8 cellular contexts compared by ENCODE assay signal in genomic region chr14:105087308-105087962, GRCh38. TPM values are rescaled to one million over a fixed set of nuclear protein-coding genes. Genes with fewer than 3 reads are reported as not detected.
DNase-seq lines count a peak whose midpoint lies in the region; ATAC-seq and TF ChIP-seq lines count a peak whose summit lies in the region.

No MANE protein-coding gene starts in this region.

- intact Hi-C loops in heart right ventricle (cut with DNase I), result loop anchor here in 3 of 10 donors (2.0 to 5.0 kb wide), 3 partner anchors 29 to 111 kb away; partner anchors contain the start of gene AHNAK2 (in 1 of the 3)
- intact Hi-C loops in psoas muscle (cut with DNase I), result loop anchor here (5.0 kb wide), 2 partner anchors 180 to 270 kb away; no protein-coding TSS in a partner anchor

- H3K27ac ChIP-seq in heart right ventricle (peak overlapping the region in 7 of 10 donors; percentile 9 to 78 (median 40)), psoas muscle (no peak overlapping the region)

- POLR2A ChIA-PET in GM10248 (lab: Yijun Ruan, JAX), result interaction anchor here (1.0 to 1.9 kb wide), 2 partner anchors 13 to 22 kb away, joined by 4 to 5 read pairs; partner anchors contain the start of gene GPR132

- peak; percentile 7 for ATAC-seq in HG03139 (IDR thresholded peaks at IDR 0.05; ENCODE audit: unreplicated experiment)
- peak; percentile 21 to 28 for ATAC-seq in activated T-cell treated with anti-CD3 and anti-CD28 coated beads, Interleukin-2, amount 50 U/mL, for 72 hours (replicated peaks in 1 of 2)
- peak in 3 of 8 donors; percentile 4 to 32 (median 13) for ATAC-seq in heart right ventricle
- peak in 1 of 4 donors; percentile 7 for ATAC-seq in psoas muscle

- TF ChIP-seq CTCF in GM10248 (IDR thresholded peaks at IDR 0.05; ENCODE audit: control extremely low read depth, extremely low read depth, low read depth, missing control alignments), result no peak
- TF ChIP-seq CTCF in heart right ventricle (IDR thresholded peaks at IDR 0.05), result no peak
- no peak for TF ChIP-seq CTCF in psoas muscle (IDR thresholded peaks at IDR 0.05)

- H3K27me3 ChIP-seq in heart right ventricle (peaks cover 0 to 30% (median 6%) of the 10 kb centered on the region in 7 donors), psoas muscle (ENCODE audit: insufficient read depth in 3 of 3, low read length in 2 of 3) (peaks cover 0 to 35% (median 9%) of the 10 kb centered on the region in 3 donors)

- H3K36me3 ChIP-seq in heart right ventricle (no peaks in the 10 kb centered on the region), psoas muscle (ENCODE audit: insufficient read depth in 1 of 2, low read depth in 1 of 2) (no peaks in the 10 kb centered on the region)

- H3K4me1 ChIP-seq in heart right ventricle (peaks cover 16 to 54% (median 44%) of the 10 kb centered on the region in 9 donors), psoas muscle (no peaks in the 10 kb centered on the region)

- H3K4me3 Mint-ChIP-seq in activated T-cell treated with anti-CD3 and anti-CD28 coated beads, Interleukin-2, amount 50 U/mL, for 72 hours, result peak overlapping the region; percentile 83 to 88

- H3K4me3 ChIP-seq in heart right ventricle (peak overlapping the region in 9 of 10 donors; percentile 42 to 62 (median 54)), psoas muscle (peak overlapping the region; percentile 57)

- H3K36me3 Mint-ChIP-seq in activated T-cell treated with anti-CD3 and anti-CD28 coated beads, Interleukin-2, amount 50 U/mL, for 72 hours (ENCODE audit: insufficient read depth in 2 of 2), result no peaks in the 10 kb centered on the region

- 3 to 7% methylated on average over 47 to 60 of the region's 60 CpGs for WGBS in heart right ventricle, 2 donors
- 3 to 6% (median 4%) methylated on average over 26 to 60 of the region's 60 CpGs for whole genome bisulfite sequencing in psoas muscle, 3 donors

- DNase-seq in GM10248 (ENCODE audit: extremely low spot score), result peak; percentile 70
- DNase-seq in activated T-cell treated with anti-CD3 and anti-CD28 coated beads, Interleukin-2, amount 50 U/mL, for 72 hours, result peak; percentile 44 to 59
- peak in 1 of 2 donors; percentile 59 for DNase-seq in heart right ventricle
- no peak for DNase-seq in psoas muscle
- no peak for DNase-seq in globus pallidus (ENCODE audit: low spot score)
- DNase-seq in hippocampal formation (lab: John Stamatoyannopoulos, UW), result no peak
- no peak for DNase-seq in activated effector memory CD4-positive, alpha-beta T cell treated with Interleukin-2 at 50 U/mL for 16 hours

- peaks cover 15% of the 10 kb centered on the region for H3K4me1 Mint-ChIP-seq in activated T-cell treated with anti-CD3 and anti-CD28 coated beads, Interleukin-2, amount 50 U/mL, for 72 hours (ENCODE audit: low read depth)

- CTCF ChIA-PET in GM10248 (lab: Yijun Ruan, JAX), result interaction anchor here (0.6 to 8.8 kb wide), 14 partner anchors 7 to 113 kb away, joined by 3 to 140 read pairs (median 5); partner anchors contain the start of genes CDCA4 and GPR132

- no peaks in the 10 kb centered on the region for H3K9me3 Mint-ChIP-seq in activated T-cell treated with anti-CD3 and anti-CD28 coated beads, Interleukin-2, amount 50 U/mL, for 72 hours

- H3K27me3 Mint-ChIP-seq in activated T-cell treated with anti-CD3 and anti-CD28 coated beads, Interleukin-2, amount 50 U/mL, for 72 hours (ENCODE audit: low read depth), result peaks cover 13% of the 10 kb centered on the region

- H3K27ac Mint-ChIP-seq in activated T-cell treated with anti-CD3 and anti-CD28 coated beads, Interleukin-2, amount 50 U/mL, for 72 hours, result no peak overlapping the region

- H3K9me3 ChIP-seq in heart right ventricle (no peaks in the 10 kb centered on the region), psoas muscle (no peaks in the 10 kb centered on the region)

RNA-seq across cellular contexts. Expression of gene GPR132, which starts 22.2 kb away (rescaled TPM):
- 10 to 100 TPM; 38.2 to 49.6 TPM for total RNA-seq in activated T-cell treated with anti-CD3 and anti-CD28 coated beads, Interleukin-2, amount 50 U/mL, for 72 hours
- total RNA-seq in heart right ventricle (1 to 10 TPM in 2 of 10 donors, under 1 TPM in 8; 0.19 to 4.1 (median 0.82) TPM), psoas muscle (under 1 TPM; 0.34 to 0.60 (median 0.41) TPM)
- polyA plus RNA-seq in heart right ventricle (under 1 TPM; 0.35 to 0.88 TPM), psoas muscle (under 1 TPM; 0.08 to 0.14 (median 0.13) TPM)

Comparison
In these comparisons a context has a peak if more than half of its experiments do, and no peak if none do; other contexts are left out.
1. DNase-seq: peak in GM10248 (single experiment) and activated T-cell treated with anti-CD3 and anti-CD28 coated beads, Interleukin-2, amount 50 U/mL, for 72 hours (2 of 2); none in psoas muscle (0 of 2), globus pallidus (single experiment), hippocampal formation (0 of 2) and activated effector memory CD4-positive, alpha-beta T cell treated with Interleukin-2 at 50 U/mL for 16 hours (single experiment).
2. RNA of gene GPR132, which starts 22.2 kb away (total RNA-seq): 38.2 to 49.6 TPM in activated T-cell treated with anti-CD3 and anti-CD28 coated beads, Interleukin-2, amount 50 U/mL, for 72 hours; 0.19 to 4.1 TPM in heart right ventricle and 0.34 to 0.60 TPM in psoas muscle; every median in the first group is over 4 times any median in the second.